18 cellular contexts compared by ENCODE assay signal in the genomic region with DNA sequence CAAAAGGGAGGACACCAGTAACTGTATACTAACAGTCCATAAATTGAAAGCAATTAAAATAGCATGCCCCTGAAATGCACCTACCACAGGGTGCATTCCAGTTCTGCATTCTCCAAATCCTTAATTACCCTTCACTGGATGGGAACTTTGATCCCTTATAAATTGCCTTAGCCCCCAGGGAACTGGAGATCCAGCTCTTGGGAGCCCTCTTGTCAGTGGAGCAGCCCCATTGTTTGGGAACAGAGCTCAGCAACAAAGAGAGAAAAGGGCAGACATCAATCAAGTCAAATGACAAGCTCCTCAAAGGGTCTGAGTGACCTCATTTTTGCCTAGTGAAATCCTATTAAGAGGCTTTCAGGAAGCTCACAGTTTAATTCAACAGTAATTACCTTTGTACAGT.
DNase-seq lines count a peak whose midpoint lies in the region; FAIRE-seq and TF ChIP-seq lines count a peak whose summit lies in the region.
"Had no signal": no experiment of that assay in that cellular context is flagged by ENCODE, and none has a peak within 500 bp of the region (broad histone marks: within the 10 kb centered on the region; RNA-seq: fewer than 3 reads in every experiment).

No MANE protein-coding gene starts in this region.

- no peak overlapping the region for H3K23ac ChIP-seq in neuronal stem cell (ENCODE audit: low read depth, low read length, poor library complexity)

- no peaks in the 10 kb centered on the region for H3K36me3 ChIP-seq in HEK293 (ENCODE audit: control insufficient read depth in 2 of 2, insufficient read depth in 1 of 2, low read length in 2 of 2)
- no peaks in the 10 kb centered on the region for H3K36me3 ChIP-seq in ectodermal cell (ENCODE audit: control insufficient read depth, insufficient read depth, low read length)
- no peaks in the 10 kb centered on the region for H3K36me3 ChIP-seq in neuronal stem cell (replicated peaks in 1 of 2; ENCODE audit: control insufficient read depth in 2 of 2, insufficient read depth in 2 of 2, low read length in 2 of 2)
- H3K36me3 ChIP-seq: Peyer's patch had no signal

- H3K4me2 ChIP-seq in neuronal stem cell (ENCODE audit: insufficient read depth, low read length, poor library complexity, severe bottlenecking) = peak overlapping the region; percentile 35
- H3K4me2 ChIP-seq: SK-N-SH had no signal

- H3K27ac ChIP-seq in HEK293 (ENCODE audit: extremely low read depth, low read depth, low read length) (no peak overlapping the region), ectodermal cell (ENCODE audit: insufficient read depth, low read depth, low read length, poor library complexity, severe bottlenecking) (peak overlapping the region; percentile 80), neuronal stem cell (replicated peaks; ENCODE audit: low read length) (peak overlapping the region; percentile 80)
- H3K27ac ChIP-seq: Peyer's patch had no signal

- H3K9me3 ChIP-seq in HEK293 (ENCODE audit: control insufficient read depth, insufficient read depth, low read depth, low read length) = no peaks in the 10 kb centered on the region
- no peaks in the 10 kb centered on the region for H3K9me3 ChIP-seq in ectodermal cell (ENCODE audit: control insufficient read depth, low read length)
- no peaks in the 10 kb centered on the region for H3K9me3 ChIP-seq in neuronal stem cell (replicated peaks in 1 of 2; ENCODE audit: control insufficient read depth in 2 of 2, insufficient read depth in 1 of 2, low read depth in 1 of 2, low read length in 2 of 2)
- H3K9me3 ChIP-seq: Caco-2, Peyer's patch, SK-N-SH had no signal

- H2BK5ac ChIP-seq in neuronal stem cell (ENCODE audit: low read length) = no peak overlapping the region

- no peak overlapping the region for H4K91ac ChIP-seq in neuronal stem cell (ENCODE audit: low read depth, low read length, poor library complexity)

- H2AK5ac ChIP-seq in neuronal stem cell (ENCODE audit: low read depth, low read length) = no peak overlapping the region

- CTCF ChIA-PET in HEK293 (lab: Yijun Ruan, JAX) = no interaction called here

- no peak overlapping the region for H3K4ac ChIP-seq in neuronal stem cell (ENCODE audit: low read length)

- no peak overlapping the region for H2AFZ ChIP-seq in neuronal stem cell (ENCODE audit: low read length)

- no peak overlapping the region for H2BK12ac ChIP-seq in neuronal stem cell (ENCODE audit: low read length)

- no peak overlapping the region for H3K18ac ChIP-seq in neuronal stem cell (ENCODE audit: low read length)

- no peak overlapping the region for H3K9ac ChIP-seq in neuronal stem cell (ENCODE audit: low read depth, low read length, poor library complexity)
- H3K9ac ChIP-seq: SK-N-SH had no signal

- no peak for TF ChIP-seq POLR2A in GM12891 (IDR thresholded peaks at IDR 0.05; ENCODE audit: low read depth, low read length)

- no peak overlapping the region for H2BK15ac ChIP-seq in neuronal stem cell (ENCODE audit: low read length)

- H4K8ac ChIP-seq in neuronal stem cell (ENCODE audit: low read depth, low read length) = no peak overlapping the region

- no peak overlapping the region for H2BK120ac ChIP-seq in neuronal stem cell (ENCODE audit: low read depth, low read length)

- H3K14ac ChIP-seq in neuronal stem cell (ENCODE audit: low read length) = no peak overlapping the region

- H3K4me3 ChIP-seq in HEK293 (ENCODE audit: low read depth, low read length) = no peak overlapping the region
- no peak overlapping the region for H3K4me3 ChIP-seq in ectodermal cell (ENCODE audit: insufficient read depth, low read depth, low read length)
- no peak overlapping the region for H3K4me3 ChIP-seq in neuronal stem cell (ENCODE audit: low read length in 2 of 2)
- H3K4me3 ChIP-seq: Peyer's patch had no signal

- H3K4me1 ChIP-seq in HEK293 (ENCODE audit: control insufficient read depth, insufficient read depth, low read length) (no peaks in the 10 kb centered on the region), ectodermal cell (ENCODE audit: control insufficient read depth, insufficient read depth, low read length) (peaks cover 34% of the 10 kb centered on the region), neuronal stem cell (ENCODE audit: control insufficient read depth in 2 of 2, insufficient read depth in 1 of 2, low read depth in 1 of 2, low read length in 2 of 2) (peaks cover 0 to 10% of the 10 kb centered on the region in 2 donors)
- H3K4me1 ChIP-seq: Caco-2, Peyer's patch had no signal

- FAIRE-seq in GM12891 (lab: Jason Lieb, UNC) = no peak

- no peak for TF ChIP-seq CTCF in HEK293 (tag by site-specific recombination; IDR thresholded peaks at IDR 0.05)
- no peak for TF ChIP-seq CTCF in GM20000 (IDR thresholded peaks at IDR 0.05; ENCODE audit: extremely low read depth, missing control alignments)

- H3K27me3 ChIP-seq in ectodermal cell (ENCODE audit: control insufficient read depth, insufficient read depth, low read length, poor library complexity, severe bottlenecking) = no peaks in the 10 kb centered on the region
- H3K27me3 ChIP-seq in neuronal stem cell (ENCODE audit: control insufficient read depth in 3 of 3, insufficient read depth in 3 of 3, low read depth in 1 of 3, low read length in 3 of 3) = peaks cover 0 to 29% (median 0%) of the 10 kb centered on the region in 3 experiments
- H3K27me3 ChIP-seq: Peyer's patch had no signal

- H3K79me1 ChIP-seq in neuronal stem cell (ENCODE audit: low read depth, low read length) = no peaks in the 10 kb centered on the region

- DNase-seq in NCI-H748 (lab: John Stamatoyannopoulos, UW; ENCODE audit: unreplicated experiment) (peak; percentile 92), neuronal stem cell (ENCODE audit: low spot score) (peak; percentile 89), GM12891 (ENCODE audit: insufficient read length, low spot score) (no peak), NCI-H226 (no peak), GM20000 (ENCODE audit: low spot score) (no peak)
- DNase-seq: Caco-2, DMS153, EL, H9, NCI-H146, NCI-H2081 treated with DMSO at 0.1 percent for 48 hours, NCI-H446, Peyer's patch, Right ventricle myocardium superior, SK-N-SH, T-helper 1 cell had no signal

- POLR2A ChIA-PET in HEK293 (lab: Yijun Ruan, JAX) = no interaction called here

TF ChIP-seq in HEK293, 187 proteins besides CTCF, POLR2A, EP300 and RAD21 (continues in another document):
- no peak for TF ChIP-seq KLF8 (tag by site-specific recombination; IDR thresholded peaks at IDR 0.05)
- TF ChIP-seq ZFP41 (tag by site-specific recombination; IDR thresholded peaks at IDR 0.05; ENCODE audit: borderline replicate concordance) = no peak
- TF ChIP-seq PRDM10 (tag by site-specific recombination; IDR thresholded peaks at IDR 0.05) = no peak
- no peak for TF ChIP-seq ZNF37A (tag by site-specific recombination; IDR thresholded peaks at IDR 0.05)

TF ChIP-seq in GM12891, 5 proteins besides CTCF, POLR2A, EP300 and RAD21:
- no peak for TF ChIP-seq PAX5 (IDR thresholded peaks at IDR 0.05; ENCODE audit: insufficient read depth, low read length, severe bottlenecking)
- TF ChIP-seq POLR2AphosphoS5 (IDR thresholded peaks at IDR 0.05; ENCODE audit: low read depth, low read length) = no peak
- TF ChIP-seq TAF1 (IDR thresholded peaks at IDR 0.05; ENCODE audit: low read depth, low read length) = no peak
- TF ChIP-seq POU2F2 (IDR thresholded peaks at IDR 0.05; ENCODE audit: low read depth, low read length) = no peak
- no peak for TF ChIP-seq SPI1 (IDR thresholded peaks at IDR 0.05; ENCODE audit: low read depth, low read length)

Comparison
In these comparisons a context has a peak if more than half of its experiments do, and no peak if none do; other contexts are left out.
1. DNase-seq: peak in NCI-H748 (single experiment) and neuronal stem cell (single experiment); none in GM12891 (single experiment), NCI-H226 (single experiment) and GM20000 (single experiment).